In the genomic region with DNA sequence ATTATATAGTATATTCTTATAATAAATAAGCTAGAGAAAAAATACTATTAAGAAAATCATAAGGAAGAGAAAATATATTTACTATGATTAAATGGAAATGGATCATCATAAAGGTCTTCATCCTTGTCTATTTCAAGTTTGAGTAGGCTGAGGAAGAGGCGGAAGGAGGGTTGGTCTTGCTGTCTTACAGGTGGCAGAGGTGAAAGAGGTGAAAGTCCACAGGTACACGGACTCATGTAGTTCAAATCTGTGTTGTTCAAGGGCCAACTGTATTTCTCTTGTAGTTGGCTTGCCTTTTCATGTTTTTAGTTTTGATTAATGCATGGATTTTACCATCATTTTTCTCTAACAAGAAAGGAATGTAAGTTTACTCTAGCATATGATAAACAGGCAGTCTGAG, we compare ENCODE assay signal across 19 cellular contexts. TPM values are rescaled to one million over a fixed set of nuclear protein-coding genes. Genes with fewer than 3 reads are reported as not detected.
DNase-seq lines count a peak whose midpoint lies in the region; ATAC-seq, FAIRE-seq and TF ChIP-seq lines count a peak whose summit lies in the region.
"Had no signal": no experiment of that assay in that cellular context is flagged by ENCODE, and none has a peak within 500 bp of the region (broad histone marks: within the 10 kb centered on the region; RNA-seq: fewer than 3 reads in every experiment).

No MANE protein-coding gene starts in this region.

- no peak for TF ChIP-seq POLR2A in heart left ventricle (IDR thresholded peaks at IDR 0.05)

- TF ChIP-seq CTCF in mucosa of descending colon (IDR thresholded peaks at IDR 0.05) = no peak
- no peak for TF ChIP-seq CTCF in type B pancreatic cell (conservative IDR thresholded peaks at IDR 0.05)
- TF ChIP-seq CTCF in heart left ventricle (IDR thresholded peaks at IDR 0.05) = no peak

- 91 to 98% (median 95%) methylated on average over 2 of the region's 2 CpGs for WGBS in heart left ventricle, 4 donors

- H3K27ac ChIP-seq in heart left ventricle = no peak overlapping the region
- H3K27ac ChIP-seq: C4-2B, GM23248, HL-60 had no signal

- H3K4me3 Mint-ChIP-seq in immature natural killer cell (no peak overlapping the region), type B pancreatic cell (no peak overlapping the region)
- H3K4me3 Mint-ChIP-seq: CD4-positive, alpha-beta T cell; IgD-negative memory B cell had no signal

- H3K27me3 ChIP-seq in heart left ventricle = no peaks in the 10 kb centered on the region

- DNase-seq in immature natural killer cell (no peak), mucosa of descending colon (peak in 1 of 3 donors; percentile 61), type B pancreatic cell (ENCODE audit: extremely low spot score, unreplicated experiment) (no peak), NCI-H1105 (lab: John Stamatoyannopoulos, UW) (no peak), heart left ventricle (no peak)
- no peak for DNase-seq in activated naive CD4-positive, alpha-beta T cell treated with Interleukin-2 at 50 U/mL for 16 hours
- DNase-seq: ACHN; Caco-2; CD4-positive, alpha-beta T cell; GM23248; HCEC 1CT had no signal

- H3K36me3 Mint-ChIP-seq in immature natural killer cell (peaks cover 14 to 27% (median 21%) of the 10 kb centered on the region in 3 donors), type B pancreatic cell (peaks cover 17% of the 10 kb centered on the region)

- peaks cover 21% of the 10 kb centered on the region for H3K4me1 ChIP-seq in mucosa of descending colon (ENCODE audit: low read depth)
- H3K4me1 ChIP-seq in heart left ventricle = no peaks in the 10 kb centered on the region
- H3K4me1 ChIP-seq: Caco-2 had no signal

- no peaks in the 10 kb centered on the region for H3K9me3 Mint-ChIP-seq in immature natural killer cell
- H3K9me3 Mint-ChIP-seq in type B pancreatic cell = no peaks in the 10 kb centered on the region
- H3K9me3 Mint-ChIP-seq: CD4-positive, alpha-beta T cell; IgD-negative memory B cell had no signal

- ATAC-seq in mucosa of descending colon (peak; percentile 88), heart left ventricle (no peak)

- H3K27me3 Mint-ChIP-seq in immature natural killer cell (ENCODE audit: low read depth in 3 of 3) (no peaks in the 10 kb centered on the region), type B pancreatic cell (no peaks in the 10 kb centered on the region)
- H3K27me3 Mint-ChIP-seq: CD4-positive, alpha-beta T cell; IgD-negative memory B cell had no signal

- H3K36me3 ChIP-seq in mucosa of descending colon (ENCODE audit: low read depth) = no peaks in the 10 kb centered on the region
- H3K36me3 ChIP-seq in heart left ventricle = peaks cover 0 to 98% (median 75%) of the 10 kb centered on the region in 9 donors

- intact Hi-C loops in mucosa of descending colon (cut with DNase I, micrococcal nuclease) = no loop called here
- intact Hi-C loops in heart left ventricle (cut with DNase I) = no loop called here

- peak; percentile 57 for FAIRE-seq in colon (lab: Jason Lieb, UNC)
- FAIRE-seq: A204.1, D721Med, GM12891, GM19239 had no signal

- no peaks in the 10 kb centered on the region for H3K9me3 ChIP-seq in mucosa of descending colon
- no peaks in the 10 kb centered on the region for H3K9me3 ChIP-seq in heart left ventricle
- H3K9me3 ChIP-seq: Caco-2 had no signal

- H3K4me3 ChIP-seq in mucosa of descending colon = no peak overlapping the region
- no peak overlapping the region for H3K4me3 ChIP-seq in heart left ventricle
- H3K4me3 ChIP-seq: GM23248 had no signal

- H3K27ac Mint-ChIP-seq in immature natural killer cell (peak overlapping the region in 5 of 6 donors; percentile 4 to 65 (median 42)), type B pancreatic cell (peak overlapping the region; percentile 8)
- H3K27ac Mint-ChIP-seq: CD4-positive, alpha-beta T cell had no signal

- H3K4me1 Mint-ChIP-seq in immature natural killer cell (peaks cover 2 to 12% of the 10 kb centered on the region in 2 donors), type B pancreatic cell (ENCODE audit: unreplicated experiment) (no peaks in the 10 kb centered on the region)

RNA-seq across cellular contexts. Expression of gene PDCD6IP, which starts 41.7 kb away (rescaled TPM):
- 10 to 100 TPM; 52.8 to 99.8 (median 67.0) TPM for polyA plus RNA-seq in immature natural killer cell
- total RNA-seq in mucosa of descending colon = 100 to 1,000 TPM; 305 to 521 (median 428) TPM
- 168 and 225 TPM in 2 replicates for total RNA-seq in type B pancreatic cell (ENCODE audit: low replicate concordance)
- total RNA-seq in heart left ventricle = 100 to 1,000 TPM in 8 of 9 donors, 10 to 100 TPM in 1; 72.9 to 205 (median 152) TPM
- 10 to 100 TPM; 25.8 to 85.9 TPM for polyA plus RNA-seq in heart left ventricle
